8 cellular contexts compared by ENCODE assay signal in genomic region chr12:50400638-50401382, GRCh38. TPM values are rescaled to one million over a fixed set of nuclear protein-coding genes. Genes with fewer than 3 reads are reported as not detected.
DNase-seq lines count a peak whose midpoint lies in the region; ATAC-seq and TF ChIP-seq lines count a peak whose summit lies in the region.

TSS of gene LARP4 (plus strand) at chr12:50400885. CDS start at chr12:50401011, 126 bp downstream.

- peak within 1 kb of the TSS; percentile 96 for H3K4me3 ChIP-seq in MM.1S (ENCODE audit: low read length)

- H3K18ac ChIP-seq in H9 (ENCODE audit: insufficient read length, low read depth, low read length): peak within 1 kb of the TSS; percentile 32

- no peaks in the 10 kb centered on the region for H3K36me3 ChIP-seq in MM.1S (replicated peaks; ENCODE audit: insufficient read depth, low read length)

- no peak within 1 kb of the TSS for H2BK120ac ChIP-seq in H9 (ENCODE audit: low read depth, low read length, poor library complexity, severe bottlenecking)

- H3K27me3 ChIP-seq in H9 (ENCODE audit: insufficient read depth, low read length): no peaks in the 10 kb centered on the region
- H3K27me3 ChIP-seq in MM.1S (replicated peaks; ENCODE audit: insufficient read depth, low read length): no peaks in the 10 kb centered on the region

- no peak within 1 kb of the TSS for H2BK20ac ChIP-seq in H9 (ENCODE audit: low read depth, low read length, poor library complexity, severe bottlenecking)

- no peaks in the 10 kb centered on the region for H3K9me2 ChIP-seq in MM.1S (replicated peaks; ENCODE audit: insufficient read depth, low read length)

- no CpG with 5 or more reads among the region's 43 CpGs for WGBS in H9 (ENCODE audit: extremely low coverage, insufficient read length, low lambda C conversion rate)

- no peak within 1 kb of the TSS for H4K5ac ChIP-seq in H9 (ENCODE audit: insufficient read length, low read depth, low read length)

- H4K20me1 ChIP-seq in H9 (ENCODE audit: control insufficient read depth, insufficient read depth, insufficient read length): no peaks in the 10 kb centered on the region
- H4K20me1 ChIP-seq in MM.1S (ENCODE audit: insufficient read depth, low read length): peaks cover 4% of the 10 kb centered on the region; the same call in 1 of the 2 replicates

- no peak within 1 kb of the TSS for H2BK12ac ChIP-seq in H9 (ENCODE audit: insufficient read length, low read depth, low read length)

- H3K4me1 Mint-ChIP-seq in H9 (peaks cover 11 to 13% of the 10 kb centered on the region in 2 experiments), nephron progenitor cell (peaks cover 25% of the 10 kb centered on the region)
- H3K4me1 Mint-ChIP-seq in stimulated activated naive CD8-positive, alpha-beta T cell treated with anti-CD3 and anti-CD28 coated beads, Interleukin-15, amount 100 ng/mL, for 72 hours: peaks cover 26% of the 10 kb centered on the region

- H3K4me3 Mint-ChIP-seq in H9 (peak within 1 kb of the TSS; percentile 97 to 100), nephron progenitor cell (peak within 1 kb of the TSS; percentile 98)
- H3K4me3 Mint-ChIP-seq in stimulated activated naive CD8-positive, alpha-beta T cell treated with anti-CD3 and anti-CD28 coated beads, Interleukin-15, amount 100 ng/mL, for 72 hours: peak within 1 kb of the TSS; percentile 93 to 94

- H3K27ac Mint-ChIP-seq in H9 (peak within 1 kb of the TSS; percentile 96 to 99 (median 98)), nephron progenitor cell (peak within 1 kb of the TSS; percentile 99)
- peak within 1 kb of the TSS; percentile 97 for H3K27ac Mint-ChIP-seq in stimulated activated naive CD8-positive, alpha-beta T cell treated with anti-CD3 and anti-CD28 coated beads, Interleukin-15, amount 100 ng/mL, for 72 hours

- peak within 1 kb of the TSS; percentile 100 for H3K4me2 ChIP-seq in H9 (ENCODE audit: insufficient read depth, insufficient read length, low read length)
- H3K4me2 ChIP-seq in MM.1S (ENCODE audit: low read depth, low read length): peak within 1 kb of the TSS; percentile 83

- no peak within 1 kb of the TSS for H4K91ac ChIP-seq in H9 (ENCODE audit: insufficient read length, low read depth, low read length)

- H3K23me2 ChIP-seq in H9 (ENCODE audit: insufficient read length, low read depth, low read length, poor library complexity, severe bottlenecking): peaks cover 10% of the 10 kb centered on the region

- peaks cover 18% of the 10 kb centered on the region for H3F3A ChIP-seq in MM.1S (ENCODE audit: insufficient read depth, low read length)

- H3K4ac ChIP-seq in H9 (ENCODE audit: low read depth, low read length): no peak within 1 kb of the TSS

- H3K23ac ChIP-seq in H9 (ENCODE audit: insufficient read length, low read depth, low read length): no peak within 1 kb of the TSS

- no peak within 1 kb of the TSS for H4K8ac ChIP-seq in H9 (replicated peaks; ENCODE audit: insufficient read length, low read depth, low read length)

- peak; percentile 98 for ATAC-seq in stimulated activated naive CD8-positive, alpha-beta T cell treated with anti-CD3 and anti-CD28 coated beads, Interleukin-15, amount 100 ng/mL, for 72 hours

- no peak within 1 kb of the TSS for H3K56ac ChIP-seq in H9 (ENCODE audit: insufficient read length, low read depth, low read length)

- H3K27me3 Mint-ChIP-seq in H9 (ENCODE audit: low read depth): no peaks in the 10 kb centered on the region
- H3K27me3 Mint-ChIP-seq in nephron progenitor cell (ENCODE audit: low read depth, poor library complexity): peaks cover 31% of the 10 kb centered on the region
- H3K27me3 Mint-ChIP-seq in stimulated activated naive CD8-positive, alpha-beta T cell treated with anti-CD3 and anti-CD28 coated beads, Interleukin-15, amount 100 ng/mL, for 72 hours: no peaks in the 10 kb centered on the region

- H2BK15ac ChIP-seq in H9 (ENCODE audit: low read depth, low read length): no peak within 1 kb of the TSS

- peak; percentile 97 for DNase-seq in ELF-1 (ENCODE audit: low read depth, low spot score)
- DNase-seq in H9: peak; percentile 98
- DNase-seq in MM.1S: peak; percentile 95
- peak; percentile 94 for DNase-seq in SIG-M5 (lab: John Stamatoyannopoulos, UW)
- peak; percentile 68 for DNase-seq in activated gamma-delta T cell (lab: John Stamatoyannopoulos, UW)
- DNase-seq in fibroblast of the conjunctiva (ENCODE audit: low read depth): peak; percentile 84
- peak; percentile 89 for DNase-seq in nephron progenitor cell
- peak; percentile 94 to 95 for DNase-seq in stimulated activated naive CD8-positive, alpha-beta T cell treated with anti-CD3 and anti-CD28 coated beads, Interleukin-15, amount 100 ng/mL, for 72 hours

- peak within 1 kb of the TSS; percentile 85 for H3K27ac ChIP-seq in H9 (ENCODE audit: insufficient read length, low read depth, low read length)
- peak within 1 kb of the TSS; percentile 78 for H3K27ac ChIP-seq in MM.1S (ENCODE audit: low read length)

- H2AK5ac ChIP-seq in H9 (ENCODE audit: insufficient read length, low read length): no peak within 1 kb of the TSS

- H2BK5ac ChIP-seq in H9 (ENCODE audit: insufficient read length, low read length): no peak within 1 kb of the TSS

- H3T11ph ChIP-seq in H9 (ENCODE audit: low read length): no peak within 1 kb of the TSS

- H3K9me3 ChIP-seq in H9 (ENCODE audit: control insufficient read depth, low read depth, low read length): no peaks in the 10 kb centered on the region
- no peaks in the 10 kb centered on the region for H3K9me3 ChIP-seq in MM.1S (replicated peaks; ENCODE audit: insufficient read depth, low read length)

- H3K9ac ChIP-seq in H9 (ENCODE audit: extremely low read depth, insufficient read length, low read length) (peak within 1 kb of the TSS; percentile 93), MM.1S (ENCODE audit: low read length) (peak within 1 kb of the TSS; percentile 80)

- H3K14ac ChIP-seq in H9 (ENCODE audit: insufficient read depth, low read length): peak within 1 kb of the TSS; percentile 90

- peaks cover 0 to 7% (median 0%) of the 10 kb centered on the region in 3 experiments; a peak in 4 of 7 replicates for H3K36me3 Mint-ChIP-seq in H9 (ENCODE audit: insufficient read depth in 1 of 3, low read depth in 3 of 3)
- H3K36me3 Mint-ChIP-seq in nephron progenitor cell (ENCODE audit: low read depth): peaks cover 6% of the 10 kb centered on the region

- TF ChIP-seq CTCF in H9 (conservative IDR thresholded peaks at IDR 0.05) (no peak), MM.1S (IDR thresholded peaks at IDR 0.05; ENCODE audit: low read length) (no peak), nephron progenitor cell (IDR thresholded peaks at IDR 0.05) (no peak)

- H3K4me1 ChIP-seq in H9 (ENCODE audit: insufficient read depth, low read length) (peaks cover 2% of the 10 kb centered on the region; the same call in 1 of the 2 replicates), MM.1S (ENCODE audit: low read length) (no peaks in the 10 kb centered on the region)

- H3K79me2 ChIP-seq in H9 (ENCODE audit: insufficient read depth, low read length): peaks cover 40% of the 10 kb centered on the region
- peaks cover 52% of the 10 kb centered on the region for H3K79me2 ChIP-seq in MM.1S (ENCODE audit: low read length)

- H3K9me3 Mint-ChIP-seq in H9: no peaks in the 10 kb centered on the region; a peak in 1 of 5 replicates
- peaks cover 13% of the 10 kb centered on the region for H3K9me3 Mint-ChIP-seq in nephron progenitor cell
- peaks cover 5 to 7% of the 10 kb centered on the region in 2 donors for H3K9me3 Mint-ChIP-seq in stimulated activated naive CD8-positive, alpha-beta T cell treated with anti-CD3 and anti-CD28 coated beads, Interleukin-15, amount 100 ng/mL, for 72 hours

- no peaks in the 10 kb centered on the region for H3K79me1 ChIP-seq in H9 (ENCODE audit: insufficient read depth, low read depth, low read length, poor library complexity, severe bottlenecking)

- H2AFZ ChIP-seq in H9 (ENCODE audit: low read length) (peak within 1 kb of the TSS; percentile 95), MM.1S (ENCODE audit: low read length) (peak within 1 kb of the TSS; percentile 94)

RNA-seq across cellular contexts. Expression of gene LARP4, which starts in this region (rescaled TPM):
- 82.3 and 87.1 TPM in 2 replicates for total RNA-seq in H9 (2021)

Comparison
In these comparisons a context has a peak if more than half of its experiments do, and no peak if none do; other contexts are left out.
1. Peak in every context shown above with its lines: DNase-seq, ATAC-seq, H3K4me3 ChIP-seq and H3K27ac ChIP-seq.